Comparison of ENCODE assay signal across 7 cellular contexts in the genomic region with DNA sequence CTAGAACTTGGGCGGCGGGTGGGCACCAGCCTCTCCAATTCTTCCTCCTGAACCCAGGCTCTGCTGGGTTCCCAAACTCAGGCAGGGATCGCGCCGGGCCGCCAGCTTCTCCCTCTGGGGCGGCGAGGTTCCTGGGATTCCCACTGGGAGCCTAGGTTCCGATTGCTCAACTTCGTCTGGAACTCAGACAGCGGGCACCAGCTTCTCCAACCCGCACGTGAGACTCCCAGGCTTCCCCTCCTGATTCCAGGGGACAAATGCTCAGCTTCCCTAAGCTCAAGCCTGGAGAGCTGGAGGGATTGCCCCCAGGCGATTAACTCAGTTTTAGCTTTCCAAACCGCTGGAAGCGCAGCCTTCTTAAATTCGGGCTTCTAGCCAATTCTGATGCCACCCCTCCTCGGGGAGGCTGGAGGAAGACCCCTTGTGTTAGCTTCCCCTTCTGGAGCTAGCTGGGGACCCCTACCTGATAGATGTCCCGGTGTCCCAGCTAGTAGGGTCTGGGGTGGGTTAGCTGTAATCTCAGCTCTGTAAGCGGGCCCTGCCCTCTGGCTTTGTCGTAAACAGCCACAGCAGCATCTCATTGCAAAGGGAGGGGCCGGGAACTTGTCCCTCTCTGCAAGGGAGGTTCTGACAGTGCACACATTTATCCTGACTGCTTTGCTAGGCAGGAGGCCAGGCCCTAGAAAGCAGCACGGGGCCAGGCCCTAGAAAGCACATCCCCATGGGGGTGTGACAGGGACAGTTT. TPM values are rescaled to one million over a fixed set of nuclear protein-coding genes. Genes with fewer than 3 reads are reported as not detected.
A peak's percentile ranks its signal among the peaks of the same experiment; 100 is the strongest.
DNase-seq lines count a peak whose midpoint lies in the region; ATAC-seq and TF ChIP-seq lines count a peak whose summit lies in the region.

No MANE protein-coding gene starts in this region.

- H3K4me1 ChIP-seq in GM23338 (ENCODE audit: insufficient read depth) (peaks cover 15% of the 10 kb centered on the region), Peyer's patch (peaks cover 0 to 22% (median 9%) of the 10 kb centered on the region in 4 donors), esophagus muscularis mucosa (peaks cover 15 to 47% (median 31%) of the 10 kb centered on the region in 4 donors)

- ATAC-seq in GM23338 (no peak; the same call in 2 of the 3 replicates), GM18502 (IDR thresholded peaks at IDR 0.05; ENCODE audit: poor library complexity, unreplicated experiment) (no peak), HG03159 (IDR thresholded peaks at IDR 0.05; ENCODE audit: unreplicated experiment) (no peak)

- H3K9me2 ChIP-seq in GM23338 (ENCODE audit: insufficient read depth): no peaks in the 10 kb centered on the region

- H4K20me1 ChIP-seq in GM23338 (replicated peaks; ENCODE audit: insufficient read depth): no peaks in the 10 kb centered on the region

- no peak for TF ChIP-seq POLR2A in Peyer's patch (IDR thresholded peaks at IDR 0.05)
- no peak for TF ChIP-seq POLR2A in esophagus muscularis mucosa (IDR thresholded peaks at IDR 0.05; ENCODE audit: low read depth)

- no peaks in the 10 kb centered on the region; the same call in 2 of the 3 replicates for H3K9me3 Mint-ChIP-seq in GM23338
- H3K9me3 Mint-ChIP-seq in progenitor cell of endocrine pancreas (ENCODE audit: low read depth): no peaks in the 10 kb centered on the region

- H3K4me1 Mint-ChIP-seq in GM23338 (peaks cover 6% of the 10 kb centered on the region; the same call in 2 of the 3 replicates), progenitor cell of endocrine pancreas (ENCODE audit: low read depth) (peaks cover 8% of the 10 kb centered on the region)

- WGBS in esophagus muscularis mucosa: 8% methylated on average over 16 of the region's 23 CpGs

- H3F3A ChIP-seq in GM23338 (replicated peaks; ENCODE audit: low read depth): no peaks in the 10 kb centered on the region; the same call in 1 of the 2 replicates

- no peak overlapping the region for H3K27ac Mint-ChIP-seq in GM23338
- peak overlapping the region; percentile 41 for H3K27ac Mint-ChIP-seq in progenitor cell of endocrine pancreas

- DNase-seq in GM23338 (ENCODE audit: low spot score): no peak
- no peak for DNase-seq in Peyer's patch
- no peak for DNase-seq in esophagus muscularis mucosa (ENCODE audit: extremely low spot score)
- no peak for DNase-seq in progenitor cell of endocrine pancreas (ENCODE audit: low spot score, unreplicated experiment)
- no peak for DNase-seq in SW 1271 (lab: John Stamatoyannopoulos, UW)

- H3K36me3 ChIP-seq in GM23338 (ENCODE audit: insufficient read depth) (no peaks in the 10 kb centered on the region), Peyer's patch (peaks cover 0 to 33% (median 0%) of the 10 kb centered on the region in 3 donors), esophagus muscularis mucosa (peaks cover 30 to 61% (median 50%) of the 10 kb centered on the region in 4 donors)

- H3K4me3 ChIP-seq in GM23338: peak overlapping the region; percentile 87
- peak overlapping the region; percentile 56 to 93 (median 82) for H3K4me3 ChIP-seq in Peyer's patch
- peak overlapping the region; percentile 70 to 95 (median 83) for H3K4me3 ChIP-seq in esophagus muscularis mucosa

- intact Hi-C loops in esophagus muscularis mucosa (cut with DNase I): loop anchor here (5.0 kb wide), 1 partner anchor 36 kb away; the partner anchor contains the start of gene PEX11G

- no peak for TF ChIP-seq EP300 in esophagus muscularis mucosa (IDR thresholded peaks at IDR 0.05)

- no peak for TF ChIP-seq CTCF in GM23338 (conservative IDR thresholded peaks at IDR 0.05; ENCODE audit: low read depth in 2 of 2)
- TF ChIP-seq CTCF in Peyer's patch (IDR thresholded peaks at IDR 0.05): no peak
- TF ChIP-seq CTCF in esophagus muscularis mucosa (IDR thresholded peaks at IDR 0.05): no peak
- TF ChIP-seq CTCF in progenitor cell of endocrine pancreas (IDR thresholded peaks at IDR 0.05; ENCODE audit: unreplicated experiment): no peak

- peaks cover 5% of the 10 kb centered on the region; the same call in 1 of the 2 replicates for H3K79me2 ChIP-seq in GM23338 (replicated peaks; ENCODE audit: insufficient read depth)

- no peak overlapping the region for H3K27ac ChIP-seq in GM23338 (ENCODE audit: low read depth)
- H3K27ac ChIP-seq in Peyer's patch: peak overlapping the region in 3 of 4 donors; percentile 33 to 77 (median 45)
- H3K27ac ChIP-seq in esophagus muscularis mucosa (replicated peaks in 1 of 4): peak overlapping the region; percentile 66 to 80 (median 72)

- H3K27me3 Mint-ChIP-seq in GM23338 (ENCODE audit: insufficient read depth, low read depth, poor library complexity) (peaks cover 9% of the 10 kb centered on the region), progenitor cell of endocrine pancreas (no peaks in the 10 kb centered on the region)

- peak overlapping the region; percentile 90 for H3K4me2 ChIP-seq in GM23338

- H3K9me3 ChIP-seq in Peyer's patch (no peaks in the 10 kb centered on the region), esophagus muscularis mucosa (no peaks in the 10 kb centered on the region)

- no peaks in the 10 kb centered on the region for H3K27me3 ChIP-seq in GM23338 (ENCODE audit: insufficient read depth)
- no peaks in the 10 kb centered on the region for H3K27me3 ChIP-seq in Peyer's patch
- no peaks in the 10 kb centered on the region for H3K27me3 ChIP-seq in esophagus muscularis mucosa

- H3K4me3 Mint-ChIP-seq in GM23338 (peak overlapping the region; percentile 72), progenitor cell of endocrine pancreas (ENCODE audit: low read depth) (peak overlapping the region; percentile 76)

- H3K36me3 Mint-ChIP-seq in GM23338 (ENCODE audit: low read depth) (peaks cover 15% of the 10 kb centered on the region; the same call in 2 of the 3 replicates), progenitor cell of endocrine pancreas (ENCODE audit: insufficient read depth) (peaks cover 10% of the 10 kb centered on the region)

- peak overlapping the region; percentile 85 for H2AFZ ChIP-seq in GM23338

TF ChIP-seq in GM23338, 12 proteins besides CTCF, POLR2A, EP300 and RAD21 (continues in another document):
- TF ChIP-seq ZNF114 (CRISPR knock-in tag; IDR thresholded peaks at IDR 0.05) (no peak), ZNF331 (CRISPR knock-in tag; IDR thresholded peaks at IDR 0.05; ENCODE audit: low read depth) (no peak), POLR2AphosphoS5 (IDR thresholded peaks at IDR 0.05; ENCODE audit: low read depth) (no peak), JUNB (IDR thresholded peaks at IDR 0.05; ENCODE audit: unreplicated experiment) (no peak), ETS1 (IDR thresholded peaks at IDR 0.05) (no peak), CREB1 (CRISPR knock-in tag; IDR thresholded peaks at IDR 0.05; ENCODE audit: low read depth) (no peak), EZH2 (IDR thresholded peaks at IDR 0.05; ENCODE audit: low read depth, unreplicated experiment) (no peak)

RNA-seq across cellular contexts. Expression of gene MCOLN1, which starts 0.7 kb away (rescaled TPM):
- total RNA-seq in GM23338 (2014; rRNA removed; shearing (Covaris generic)): 7.2 and 11.0 TPM in 2 replicates
- polyA plus RNA-seq in GM23338 (2016; fragmentation: Nextera tagmentation; extraction: Ambion mirVana): 16.1 and 16.2 TPM in 2 replicates
- 10 to 100 TPM; 18.0 to 37.1 (median 21.9) TPM for total RNA-seq in Peyer's patch
- total RNA-seq in esophagus muscularis mucosa: 10 to 100 TPM; 11.3 to 20.7 (median 14.4) TPM
- 16.5 and 18.3 TPM in 2 replicates for total RNA-seq in progenitor cell of endocrine pancreas

RNA-seq across cellular contexts. Expression of gene ZNF358, which starts 7.2 kb away (rescaled TPM):
- 36.7 and 52.9 TPM in 2 replicates for total RNA-seq in GM23338 (2014; rRNA removed; shearing (Covaris generic))
- polyA plus RNA-seq in GM23338 (2016; fragmentation: Nextera tagmentation; extraction: Ambion mirVana): 23.8 and 28.2 TPM in 2 replicates
- total RNA-seq in Peyer's patch (100 to 1,000 TPM in 2 of 4 donors, 10 to 100 TPM in 2; 77.1 to 124 (median 95.3) TPM), esophagus muscularis mucosa (100 to 1,000 TPM in 3 of 4 donors, 10 to 100 TPM in 1; 95.4 to 168 (median 137) TPM), progenitor cell of endocrine pancreas (78.0 and 86.1 TPM in 2 replicates)

RNA-seq across cellular contexts. Expression of gene PNPLA6, which starts 12.4 kb away (rescaled TPM):
- 135 and 147 TPM in 2 replicates for total RNA-seq in GM23338 (2014; rRNA removed; shearing (Covaris generic))
- 66.6 and 74.1 TPM in 2 replicates for polyA plus RNA-seq in GM23338 (2016; fragmentation: Nextera tagmentation; extraction: Ambion mirVana)
- total RNA-seq in Peyer's patch: 100 to 1,000 TPM; 181 to 296 (median 234) TPM
- total RNA-seq in esophagus muscularis mucosa: 100 to 1,000 TPM in 2 of 4 donors, 10 to 100 TPM in 2; 58.1 to 156 (median 85.7) TPM
- total RNA-seq in progenitor cell of endocrine pancreas: 131 and 140 TPM in 2 replicates

RNA-seq across cellular contexts. Expression of gene PEX11G, which starts 34.3 kb away (rescaled TPM):
- total RNA-seq in GM23338 (2014; rRNA removed; shearing (Covaris generic)): 1.2 and 2.2 TPM in 2 replicates
- 2.2 and 3.1 TPM in 2 replicates for polyA plus RNA-seq in GM23338 (2016; fragmentation: Nextera tagmentation; extraction: Ambion mirVana)
- total RNA-seq in Peyer's patch (10 to 100 TPM in 2 of 4 donors, 1 to 10 TPM in 1, not detected in 1; 8.2 to 14.3 (median 10.3) TPM), esophagus muscularis mucosa (1 to 10 TPM; 1.7 to 5.3 (median 3.7) TPM), progenitor cell of endocrine pancreas (5.5 and 6.1 TPM in 2 replicates)
